Comparison of ENCODE assay signal across 8 cellular contexts in the genomic region with DNA sequence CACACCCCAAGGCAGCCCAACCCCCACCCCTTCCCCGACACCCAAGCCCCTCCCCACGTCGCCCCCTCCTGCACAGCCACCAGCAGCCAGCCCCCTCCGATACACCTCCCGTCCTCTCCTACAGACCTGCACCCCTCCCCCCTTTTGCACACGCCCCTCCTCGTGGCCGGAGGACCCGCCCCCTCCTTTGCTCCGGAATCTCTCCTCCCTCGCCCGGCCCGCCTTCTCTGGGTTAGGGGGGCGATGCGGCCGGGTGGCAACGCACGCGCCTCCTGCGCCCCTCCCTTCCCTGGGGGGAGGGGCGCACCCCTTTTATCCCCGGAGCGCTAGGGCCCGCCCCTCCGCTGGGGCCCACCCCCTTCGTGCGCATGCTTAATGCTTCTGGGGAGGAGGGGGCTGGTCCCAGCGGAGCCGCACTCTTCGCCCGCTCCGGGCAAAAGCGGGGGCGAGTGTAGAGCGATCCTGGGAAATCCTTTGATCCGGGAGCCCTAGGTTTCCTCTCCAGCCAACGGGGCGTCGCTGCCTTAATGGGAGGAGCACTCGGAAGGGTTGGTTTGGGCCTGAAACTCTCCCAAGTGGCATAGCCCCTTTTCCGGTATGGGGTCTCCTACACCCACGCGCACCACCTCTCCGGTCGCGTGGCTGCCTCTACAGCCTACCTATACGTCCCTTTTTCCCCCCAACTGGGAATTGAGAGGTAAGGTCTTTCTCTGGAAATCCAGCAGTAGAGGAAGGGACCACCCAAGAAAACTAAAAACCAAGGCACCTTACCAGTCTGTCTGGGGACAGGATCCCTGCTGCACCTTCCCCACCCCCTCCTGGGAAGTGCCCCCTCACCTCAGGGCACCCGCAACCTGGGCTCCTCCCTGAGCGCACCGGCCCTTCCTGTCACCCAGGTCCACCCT. TPM values are rescaled to one million over a fixed set of nuclear protein-coding genes. Genes with fewer than 3 reads are reported as not detected.
DNase-seq lines count a peak whose midpoint lies in the region; ATAC-seq and TF ChIP-seq lines count a peak whose summit lies in the region.

No MANE protein-coding gene starts in this region.

- peaks cover 5% of the 10 kb centered on the region; the same call in 1 of the 2 replicates for H3K27me3 ChIP-seq in HUES48 (ENCODE audit: control insufficient read depth, insufficient read depth, low read length)

- no peaks in the 10 kb centered on the region for H3K9me3 ChIP-seq in HUES48 (ENCODE audit: control insufficient read depth, insufficient read depth, low read length)

- peaks cover 6% of the 10 kb centered on the region for H3K27me3 Mint-ChIP-seq in endothelial cell (ENCODE audit: unreplicated experiment)

- H3K36me3 Mint-ChIP-seq in endothelial cell (ENCODE audit: low read depth, unreplicated experiment) = peaks cover 17% of the 10 kb centered on the region

- H3K27ac ChIP-seq in HUES48 (ENCODE audit: low read depth, low read length) = peak overlapping the region; percentile 97

- peaks cover 38% of the 10 kb centered on the region for H3K4me1 Mint-ChIP-seq in endothelial cell (ENCODE audit: unreplicated experiment)

- peak overlapping the region; percentile 91 for H3K4me3 ChIP-seq in HUES48 (ENCODE audit: low read depth, low read length)

- DNase-seq in DMS53 (lab: John Stamatoyannopoulos, UW) (peak; percentile 93), NOMO-1 treated with dmso at 0.1 percent for 144 hours (lab: John Stamatoyannopoulos, UW; ENCODE audit: unreplicated experiment) (peak; percentile 42), activated T-cell treated with anti-CD3 and anti-CD28 coated beads for 24 hours (ENCODE audit: low read depth) (peak; percentile 52), endothelial cell (ENCODE audit: low spot score) (peak; percentile 88), mesenteric fat pad (ENCODE audit: low spot score) (peak; percentile 92)
- peak; percentile 64 to 80 for DNase-seq in stimulated activated CD8-positive, alpha-beta memory T cell treated with anti-CD3 and anti-CD28 coated beads, Interleukin-15, amount 100 ng/mL, for 48 hours (ENCODE audit: low read depth in 2 of 2)

- H3K9ac ChIP-seq in HUES48 (ENCODE audit: low read depth, low read length) = peak overlapping the region; percentile 56

- H3K4me3 Mint-ChIP-seq in endothelial cell (ENCODE audit: unreplicated experiment) = peak overlapping the region; percentile 93

- H3K4me1 ChIP-seq in HUES48 (ENCODE audit: control insufficient read depth, insufficient read depth, low read length) = peaks cover 36% of the 10 kb centered on the region

- no peak for ATAC-seq in HG02678 (IDR thresholded peaks at IDR 0.05; ENCODE audit: unreplicated experiment)

- H3K9me3 Mint-ChIP-seq in endothelial cell (ENCODE audit: unreplicated experiment) = no peaks in the 10 kb centered on the region

- H3K36me3 ChIP-seq in HUES48 (ENCODE audit: control insufficient read depth, insufficient read depth, low read length) = peaks cover 7% of the 10 kb centered on the region; the same call in 1 of the 2 replicates

- no peak overlapping the region for H3K27ac Mint-ChIP-seq in endothelial cell (ENCODE audit: unreplicated experiment)

- no peak for TF ChIP-seq CTCF in endothelial cell (IDR thresholded peaks at IDR 0.05; ENCODE audit: unreplicated experiment)

RNA-seq across cellular contexts. Expression of a gene that starts 1.9 kb away (rescaled TPM):
- total RNA-seq in endothelial cell (ENCODE audit: unreplicated experiment) = 64.7 TPM
- 8.5 TPM for total RNA-seq in mesenteric fat pad

RNA-seq across cellular contexts. Expression of a gene that starts 19.6 kb away (rescaled TPM):
- total RNA-seq in endothelial cell (ENCODE audit: unreplicated experiment) (43.2 TPM), mesenteric fat pad (21.3 TPM)

RNA-seq across cellular contexts. Expression of a gene that starts 29.9 kb away (rescaled TPM):
- 40.0 TPM for total RNA-seq in endothelial cell (ENCODE audit: unreplicated experiment)
- 9.1 TPM for total RNA-seq in mesenteric fat pad

RNA-seq across cellular contexts. Expression of a gene that starts 36.7 kb away (rescaled TPM):
- total RNA-seq in endothelial cell (ENCODE audit: unreplicated experiment) (27.5 TPM), mesenteric fat pad (5.0 TPM)

RNA-seq across cellular contexts. Expression of a gene that starts 53.3 kb away (rescaled TPM):
- 24.2 TPM for total RNA-seq in endothelial cell (ENCODE audit: unreplicated experiment)
- 9.4 TPM for total RNA-seq in mesenteric fat pad

Comparison
In these comparisons a context has a peak if more than half of its experiments do, and no peak if none do; other contexts are left out.
1. DNase-seq: peak in every context shown above with its lines; median percentile 93 in DMS53; 92 in mesenteric fat pad; 88 in endothelial cell; 72 in stimulated activated CD8-positive, alpha-beta memory T cell treated with anti-CD3 and anti-CD28 coated beads, Interleukin-15, amount 100 ng/mL, for 48 hours; 52 in activated T-cell treated with anti-CD3 and anti-CD28 coated beads for 24 hours; 42 in NOMO-1 treated with dmso at 0.1 percent for 144 hours.